17 cellular contexts compared by ENCODE assay signal in the genomic region with DNA sequence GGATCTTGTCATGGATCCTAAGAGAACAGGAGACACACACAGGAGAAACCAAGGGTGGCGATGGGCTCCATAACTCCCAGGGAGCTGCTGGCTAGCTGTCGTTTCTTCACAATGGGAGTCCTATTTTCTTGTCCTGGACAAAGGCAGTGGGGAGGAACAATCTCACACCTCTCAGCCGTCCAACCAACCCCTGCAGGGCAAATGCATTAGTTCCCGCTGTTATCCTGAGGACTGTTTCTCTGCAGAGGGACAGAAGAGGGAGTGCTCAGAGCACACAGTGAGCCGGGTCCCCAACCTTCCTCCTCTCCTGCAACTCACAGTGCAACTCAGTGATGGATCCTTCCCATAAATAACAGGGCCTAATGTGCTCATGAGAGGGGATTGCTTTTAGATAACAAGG.
"Had no signal": no experiment of that assay in that cellular context is flagged by ENCODE, and none has a peak within 500 bp of the region (broad histone marks: within the 10 kb centered on the region; RNA-seq: fewer than 3 reads in every experiment).

No MANE protein-coding gene starts in this region.

- H2AFZ ChIP-seq: parathyroid adenoma had no signal

- DNase-seq: activated CD4-positive, alpha-beta memory T cell treated with anti-CD3 and anti-CD28 coated beads, Interleukin-2, amount 10 ng/mL, durations not matched to agents 7 days and 5 days; activated CD4-positive, alpha-beta T cell treated with anti-CD3 and anti-CD28 coated beads for 48 hours; activated CD4-positive, CD25-positive, alpha-beta regulatory T cell; activated CD8-positive, alpha-beta memory T cell treated with anti-CD3 and anti-CD28 coated beads, Interleukin-2, amount 10 ng/mL, durations not matched to agents 7 days and 5 days; amniotic stem cell; effector CD4-positive, alpha-beta T cell; left lung; mucosa of descending colon; naive B cell; stimulated activated CD4-positive, alpha-beta T cell treated with anti-CD3 and anti-CD28 coated beads, Interleukin-4, amount 100 ng/mL, for 4 hours; testis; upper lobe of left lung had no signal

- H3K36me3 ChIP-seq: esophagus muscularis mucosa, left lung, neutrophil, upper lobe of left lung had no signal

- H3K27ac ChIP-seq: esophagus muscularis mucosa, left lung, neutrophil, parathyroid adenoma, testis, upper lobe of left lung had no signal

- H3K4me1 ChIP-seq: esophagus muscularis mucosa, left lung, parathyroid adenoma, testis, upper lobe of left lung had no signal

- H3K79me2 ChIP-seq: parathyroid adenoma had no signal

- H3K9me3 ChIP-seq: esophagus muscularis mucosa, left lung, mucosa of descending colon, neutrophil, testis, upper lobe of left lung had no signal

- ATAC-seq: activated CD8-positive, alpha-beta memory T cell treated with anti-CD3 and anti-CD28 coated beads, Interleukin-2, amount 10 ng/mL, durations not matched to agents 7 days and 5 days; left lung; mucosa of descending colon; sciatic nerve; stimulated activated memory B cell treated with anti-CD40 and anti-IgM and Interleukin-4, amounts not matched to agents 10 μg/mL and 1 μg/mL and 100 μg/mL, for 72 hours had no signal

- H3K4me3 ChIP-seq: esophagus muscularis mucosa, left lung, mucosa of descending colon, testis, upper lobe of left lung had no signal

- H3K9ac ChIP-seq: parathyroid adenoma had no signal

- H3K27me3 ChIP-seq: esophagus muscularis mucosa, left lung, neutrophil, testis, upper lobe of left lung had no signal
